In the genomic region with DNA sequence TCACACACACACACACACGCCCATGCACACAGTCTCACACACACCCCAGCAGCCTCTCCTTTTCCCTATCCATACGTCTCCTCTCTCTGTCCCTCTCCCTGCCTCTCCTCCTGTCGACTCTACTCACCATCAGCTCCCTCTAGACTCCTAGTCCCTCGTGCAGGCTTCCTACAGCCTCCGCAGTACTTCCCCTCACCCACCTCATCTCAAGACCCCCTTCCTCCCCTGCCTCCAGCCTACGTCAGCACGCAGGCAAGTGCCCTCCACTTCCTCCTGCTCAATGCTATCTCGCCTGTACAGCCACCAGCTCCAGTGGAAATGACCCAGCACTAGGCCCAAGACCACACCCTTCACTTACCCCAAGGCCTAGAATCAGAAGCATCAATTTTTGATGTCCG, we compare ENCODE assay signal across 1 cellular context.
TF ChIP-seq lines count a peak whose summit lies in the region.

No MANE protein-coding gene starts in this region.

TF ChIP-seq in K562, 482 proteins besides CTCF, POLR2A, EP300 and RAD21 (continued from another document):
- TF ChIP-seq, protein P1, sequence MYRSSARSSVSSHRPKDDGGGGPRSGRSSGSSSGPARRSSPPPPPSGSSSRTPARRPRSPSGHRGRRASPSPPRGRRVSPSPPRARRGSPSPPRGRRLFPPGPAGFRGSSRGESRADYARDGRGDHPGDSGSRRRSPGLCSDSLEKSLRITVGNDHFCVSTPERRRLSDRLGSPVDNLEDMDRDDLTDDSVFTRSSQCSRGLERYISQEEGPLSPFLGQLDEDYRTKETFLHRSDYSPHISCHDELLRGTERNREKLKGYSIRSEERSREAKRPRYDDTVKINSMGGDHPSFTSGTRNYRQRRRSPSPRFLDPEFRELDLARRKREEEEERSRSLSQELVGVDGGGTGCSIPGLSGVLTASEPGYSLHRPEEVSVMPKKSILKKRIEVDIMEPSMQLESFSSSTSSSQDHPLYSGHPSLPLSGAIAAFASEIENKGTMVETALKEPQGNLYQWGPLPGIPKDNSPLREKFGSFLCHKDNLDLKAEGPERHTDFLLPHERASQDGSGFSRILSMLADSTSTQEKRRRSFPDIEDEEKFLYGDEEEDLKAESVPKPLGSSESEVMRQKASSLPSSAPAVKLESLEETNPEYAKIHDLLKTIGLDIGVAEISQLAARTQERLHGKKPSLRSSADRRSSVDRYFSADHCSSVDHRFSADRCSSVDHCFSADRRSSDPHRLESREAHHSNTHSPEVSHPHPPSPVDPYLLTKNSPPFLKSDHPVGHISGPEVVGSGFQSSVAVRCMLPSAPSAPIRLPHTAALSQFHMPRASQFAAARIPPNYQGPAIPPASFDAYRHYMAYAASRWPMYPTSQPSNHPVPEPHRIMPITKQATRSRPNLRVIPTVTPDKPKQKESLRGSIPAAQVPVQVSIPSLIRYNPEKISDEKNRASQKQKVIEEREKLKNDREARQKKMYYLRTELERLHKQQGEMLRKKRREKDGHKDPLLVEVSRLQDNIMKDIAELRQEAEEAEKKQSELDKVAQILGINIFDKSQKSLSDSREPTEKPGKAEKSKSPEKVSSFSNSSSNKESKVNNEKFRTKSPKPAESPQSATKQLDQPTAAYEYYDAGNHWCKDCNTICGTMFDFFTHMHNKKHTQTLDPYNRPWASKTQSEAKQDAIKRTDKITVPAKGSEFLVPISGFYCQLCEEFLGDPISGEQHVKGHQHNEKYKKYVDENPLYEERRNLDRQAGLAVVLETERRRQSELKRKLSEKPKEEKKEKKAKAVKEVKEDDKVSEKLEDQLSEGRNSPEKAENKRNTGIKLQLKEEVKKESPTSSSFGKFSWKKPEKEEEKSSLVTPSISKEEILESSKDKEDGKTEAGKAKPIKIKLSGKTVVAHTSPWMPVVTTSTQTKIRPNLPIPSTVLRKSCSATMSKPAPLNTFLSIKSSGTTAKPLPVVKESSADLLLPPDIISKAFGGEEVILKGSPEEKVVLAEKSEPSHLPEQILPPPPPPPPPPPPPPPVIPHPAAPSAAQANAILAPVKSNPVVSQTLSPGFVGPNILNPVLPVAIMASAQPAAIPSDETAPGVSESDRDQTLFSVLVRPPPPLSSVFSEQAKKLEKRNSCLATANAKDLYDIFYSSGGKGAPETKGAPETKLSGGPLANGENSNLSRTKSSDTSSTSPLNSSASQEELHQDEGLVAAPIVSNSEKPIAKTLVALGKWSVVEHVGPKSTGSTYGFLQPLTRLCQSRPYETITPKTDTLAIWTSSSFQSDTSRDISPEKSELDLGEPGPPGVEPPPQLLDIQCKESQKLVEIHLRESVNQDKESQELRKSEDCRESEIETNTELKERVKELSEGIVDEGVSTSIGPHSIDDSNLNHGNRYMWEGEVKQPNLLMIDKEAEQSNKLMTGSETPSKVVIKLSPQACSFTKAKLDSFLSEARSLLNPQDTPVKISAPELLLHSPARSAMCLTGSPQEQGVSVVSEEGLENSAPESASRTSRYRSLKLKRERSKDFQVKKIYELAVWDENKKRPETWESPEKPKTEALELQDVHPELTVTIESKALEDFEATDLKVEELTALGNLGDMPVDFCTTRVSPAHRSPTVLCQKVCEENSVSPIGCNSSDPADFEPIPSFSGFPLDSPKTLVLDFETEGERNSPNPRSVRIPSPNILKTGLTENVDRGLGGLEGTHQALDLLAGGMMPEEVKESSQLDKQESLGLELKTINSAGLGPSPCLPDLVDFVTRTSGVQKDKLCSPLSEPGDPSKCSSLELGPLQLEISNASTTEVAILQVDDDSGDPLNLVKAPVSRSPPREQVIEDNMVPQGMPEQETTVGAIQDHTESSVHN (IDR thresholded peaks at IDR 0.05; ENCODE audit: borderline replicate concordance in 1 of 2, low read depth in 1 of 2) = no peak
- TF ChIP-seq CXXC5 (CRISPR knock-in tag; IDR thresholded peaks at IDR 0.05) (peak; percentile 60), MTA1 (IDR thresholded peaks at IDR 0.05; ENCODE audit: borderline replicate concordance) (no peak), MBD2 (IDR thresholded peaks at IDR 0.05; ENCODE audit: borderline replicate concordance, low read depth) (0 out of 2 replicates have a peak, but pooled peaks have one; percentile 10), CEBPG (CRISPR knock-in tag; IDR thresholded peaks at IDR 0.05) (no peak), CEBPG (tag; conservative IDR thresholded peaks at IDR 0.05 in 1 of 2, IDR thresholded peaks at IDR 0.05 in 1 of 2) (no peak), ZNF41 (CRISPR knock-in tag; conservative IDR thresholded peaks at IDR 0.05) (no peak), BACH1 (tag; IDR thresholded peaks at IDR 0.05) (no peak), ZNF589 (CRISPR knock-in tag; IDR thresholded peaks at IDR 0.05; ENCODE audit: low read depth) (0 out of 2 replicates have a peak, but pooled peaks have one; percentile 29), TRIM24 (IDR thresholded peaks at IDR 0.05) (peak in 1 of 2 experiments; percentile 55; a peak in 1 of 4 replicates), JUND (IDR thresholded peaks at IDR 0.05; ENCODE audit: borderline replicate concordance, low read depth, low read length) (peak; percentile 28; the same call in 1 of the 2 replicates), JUND (tag; IDR thresholded peaks at IDR 0.05; ENCODE audit: borderline replicate concordance, low read depth, low read length) (peak; percentile 8; the same call in 1 of the 3 replicates), TEAD4 (IDR thresholded peaks at IDR 0.05; ENCODE audit: low read length) (peak; percentile 59), TEAD4 (CRISPR knock-in tag; IDR thresholded peaks at IDR 0.05; ENCODE audit: borderline replicate concordance) (no peak), NFE2 (IDR thresholded peaks at IDR 0.05; ENCODE audit: low read depth) (peak; percentile 78), TAF9B (IDR thresholded peaks at IDR 0.05; ENCODE audit: partially characterized antibody) (peak; percentile 12), LEF1 (IDR thresholded peaks at IDR 0.05) (no peak), PRPF4 (IDR thresholded peaks at IDR 0.05; ENCODE audit: insufficient read depth, low read depth, low read length, poor library complexity, severe bottlenecking) (no peak), ETV1 (tag; conservative IDR thresholded peaks at IDR 0.05; ENCODE audit: low read depth) (0 out of 2 replicates have a peak, but pooled peaks have one; percentile 40), PHTF2 (CRISPR knock-in tag; IDR thresholded peaks at IDR 0.05) (no peak), MTA3 (IDR thresholded peaks at IDR 0.05; ENCODE audit: borderline replicate concordance) (no peak), NFRKB (IDR thresholded peaks at IDR 0.05; ENCODE audit: low read depth) (peak; percentile 68; the same call in 1 of the 2 replicates)
- TF ChIP-seq, protein P2, sequence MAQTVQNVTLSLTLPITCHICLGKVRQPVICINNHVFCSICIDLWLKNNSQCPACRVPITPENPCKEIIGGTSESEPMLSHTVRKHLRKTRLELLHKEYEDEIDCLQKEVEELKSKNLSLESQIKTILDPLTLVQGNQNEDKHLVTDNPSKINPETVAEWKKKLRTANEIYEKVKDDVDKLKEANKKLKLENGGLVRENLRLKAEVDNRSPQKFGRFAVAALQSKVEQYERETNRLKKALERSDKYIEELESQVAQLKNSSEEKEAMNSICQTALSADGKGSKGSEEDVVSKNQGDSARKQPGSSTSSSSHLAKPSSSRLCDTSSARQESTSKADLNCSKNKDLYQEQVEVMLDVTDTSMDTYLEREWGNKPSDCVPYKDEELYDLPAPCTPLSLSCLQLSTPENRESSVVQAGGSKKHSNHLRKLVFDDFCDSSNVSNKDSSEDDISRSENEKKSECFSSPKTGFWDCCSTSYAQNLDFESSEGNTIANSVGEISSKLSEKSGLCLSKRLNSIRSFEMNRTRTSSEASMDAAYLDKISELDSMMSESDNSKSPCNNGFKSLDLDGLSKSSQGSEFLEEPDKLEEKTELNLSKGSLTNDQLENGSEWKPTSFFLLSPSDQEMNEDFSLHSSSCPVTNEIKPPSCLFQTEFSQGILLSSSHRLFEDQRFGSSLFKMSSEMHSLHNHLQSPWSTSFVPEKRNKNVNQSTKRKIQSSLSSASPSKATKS (CRISPR knock-in tag; IDR thresholded peaks at IDR 0.05) = no peak
- TF ChIP-seq, protein P3, sequence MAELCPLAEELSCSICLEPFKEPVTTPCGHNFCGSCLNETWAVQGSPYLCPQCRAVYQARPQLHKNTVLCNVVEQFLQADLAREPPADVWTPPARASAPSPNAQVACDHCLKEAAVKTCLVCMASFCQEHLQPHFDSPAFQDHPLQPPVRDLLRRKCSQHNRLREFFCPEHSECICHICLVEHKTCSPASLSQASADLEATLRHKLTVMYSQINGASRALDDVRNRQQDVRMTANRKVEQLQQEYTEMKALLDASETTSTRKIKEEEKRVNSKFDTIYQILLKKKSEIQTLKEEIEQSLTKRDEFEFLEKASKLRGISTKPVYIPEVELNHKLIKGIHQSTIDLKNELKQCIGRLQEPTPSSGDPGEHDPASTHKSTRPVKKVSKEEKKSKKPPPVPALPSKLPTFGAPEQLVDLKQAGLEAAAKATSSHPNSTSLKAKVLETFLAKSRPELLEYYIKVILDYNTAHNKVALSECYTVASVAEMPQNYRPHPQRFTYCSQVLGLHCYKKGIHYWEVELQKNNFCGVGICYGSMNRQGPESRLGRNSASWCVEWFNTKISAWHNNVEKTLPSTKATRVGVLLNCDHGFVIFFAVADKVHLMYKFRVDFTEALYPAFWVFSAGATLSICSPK (IDR thresholded peaks at IDR 0.05; ENCODE audit: borderline replicate concordance) = no peak
- TF ChIP-seq, protein P4, sequence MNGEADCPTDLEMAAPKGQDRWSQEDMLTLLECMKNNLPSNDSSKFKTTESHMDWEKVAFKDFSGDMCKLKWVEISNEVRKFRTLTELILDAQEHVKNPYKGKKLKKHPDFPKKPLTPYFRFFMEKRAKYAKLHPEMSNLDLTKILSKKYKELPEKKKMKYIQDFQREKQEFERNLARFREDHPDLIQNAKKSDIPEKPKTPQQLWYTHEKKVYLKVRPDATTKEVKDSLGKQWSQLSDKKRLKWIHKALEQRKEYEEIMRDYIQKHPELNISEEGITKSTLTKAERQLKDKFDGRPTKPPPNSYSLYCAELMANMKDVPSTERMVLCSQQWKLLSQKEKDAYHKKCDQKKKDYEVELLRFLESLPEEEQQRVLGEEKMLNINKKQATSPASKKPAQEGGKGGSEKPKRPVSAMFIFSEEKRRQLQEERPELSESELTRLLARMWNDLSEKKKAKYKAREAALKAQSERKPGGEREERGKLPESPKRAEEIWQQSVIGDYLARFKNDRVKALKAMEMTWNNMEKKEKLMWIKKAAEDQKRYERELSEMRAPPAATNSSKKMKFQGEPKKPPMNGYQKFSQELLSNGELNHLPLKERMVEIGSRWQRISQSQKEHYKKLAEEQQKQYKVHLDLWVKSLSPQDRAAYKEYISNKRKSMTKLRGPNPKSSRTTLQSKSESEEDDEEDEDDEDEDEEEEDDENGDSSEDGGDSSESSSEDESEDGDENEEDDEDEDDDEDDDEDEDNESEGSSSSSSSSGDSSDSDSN (IDR thresholded peaks at IDR 0.05; ENCODE audit: borderline replicate concordance in 1 of 2, low read depth in 2 of 2, low read length in 2 of 2) = no peak
- TF ChIP-seq, protein P5, sequence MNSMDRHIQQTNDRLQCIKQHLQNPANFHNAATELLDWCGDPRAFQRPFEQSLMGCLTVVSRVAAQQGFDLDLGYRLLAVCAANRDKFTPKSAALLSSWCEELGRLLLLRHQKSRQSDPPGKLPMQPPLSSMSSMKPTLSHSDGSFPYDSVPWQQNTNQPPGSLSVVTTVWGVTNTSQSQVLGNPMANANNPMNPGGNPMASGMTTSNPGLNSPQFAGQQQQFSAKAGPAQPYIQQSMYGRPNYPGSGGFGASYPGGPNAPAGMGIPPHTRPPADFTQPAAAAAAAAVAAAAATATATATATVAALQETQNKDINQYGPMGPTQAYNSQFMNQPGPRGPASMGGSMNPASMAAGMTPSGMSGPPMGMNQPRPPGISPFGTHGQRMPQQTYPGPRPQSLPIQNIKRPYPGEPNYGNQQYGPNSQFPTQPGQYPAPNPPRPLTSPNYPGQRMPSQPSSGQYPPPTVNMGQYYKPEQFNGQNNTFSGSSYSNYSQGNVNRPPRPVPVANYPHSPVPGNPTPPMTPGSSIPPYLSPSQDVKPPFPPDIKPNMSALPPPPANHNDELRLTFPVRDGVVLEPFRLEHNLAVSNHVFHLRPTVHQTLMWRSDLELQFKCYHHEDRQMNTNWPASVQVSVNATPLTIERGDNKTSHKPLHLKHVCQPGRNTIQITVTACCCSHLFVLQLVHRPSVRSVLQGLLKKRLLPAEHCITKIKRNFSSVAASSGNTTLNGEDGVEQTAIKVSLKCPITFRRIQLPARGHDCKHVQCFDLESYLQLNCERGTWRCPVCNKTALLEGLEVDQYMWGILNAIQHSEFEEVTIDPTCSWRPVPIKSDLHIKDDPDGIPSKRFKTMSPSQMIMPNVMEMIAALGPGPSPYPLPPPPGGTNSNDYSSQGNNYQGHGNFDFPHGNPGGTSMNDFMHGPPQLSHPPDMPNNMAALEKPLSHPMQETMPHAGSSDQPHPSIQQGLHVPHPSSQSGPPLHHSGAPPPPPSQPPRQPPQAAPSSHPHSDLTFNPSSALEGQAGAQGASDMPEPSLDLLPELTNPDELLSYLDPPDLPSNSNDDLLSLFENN (IDR thresholded peaks at IDR 0.05; ENCODE audit: low read depth in 2 of 2, low read length in 2 of 2) = peak in 1 of 2 experiments; percentile 60; a peak in 1 of 4 replicates
- TF ChIP-seq, protein P6, sequence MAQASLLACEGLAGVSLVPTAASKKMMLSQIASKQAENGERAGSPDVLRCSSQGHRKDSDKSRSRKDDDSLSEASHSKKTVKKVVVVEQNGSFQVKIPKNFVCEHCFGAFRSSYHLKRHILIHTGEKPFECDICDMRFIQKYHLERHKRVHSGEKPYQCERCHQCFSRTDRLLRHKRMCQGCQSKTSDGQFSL (CRISPR knock-in tag; IDR thresholded peaks at IDR 0.05) = no peak
- TF ChIP-seq, protein P6 (tag; IDR thresholded peaks at IDR 0.05) = no peak
- TF ChIP-seq, protein P7, sequence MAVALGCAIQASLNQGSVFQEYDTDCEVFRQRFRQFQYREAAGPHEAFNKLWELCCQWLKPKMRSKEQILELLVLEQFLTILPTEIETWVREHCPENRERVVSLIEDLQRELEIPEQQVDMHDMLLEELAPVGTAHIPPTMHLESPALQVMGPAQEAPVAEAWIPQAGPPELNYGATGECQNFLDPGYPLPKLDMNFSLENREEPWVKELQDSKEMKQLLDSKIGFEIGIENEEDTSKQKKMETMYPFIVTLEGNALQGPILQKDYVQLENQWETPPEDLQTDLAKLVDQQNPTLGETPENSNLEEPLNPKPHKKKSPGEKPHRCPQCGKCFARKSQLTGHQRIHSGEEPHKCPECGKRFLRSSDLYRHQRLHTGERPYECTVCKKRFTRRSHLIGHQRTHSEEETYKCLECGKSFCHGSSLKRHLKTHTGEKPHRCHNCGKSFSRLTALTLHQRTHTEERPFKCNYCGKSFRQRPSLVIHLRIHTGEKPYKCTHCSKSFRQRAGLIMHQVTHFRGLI (CRISPR knock-in tag; IDR thresholded peaks at IDR 0.05) = no peak
